1 cellular context compared by ENCODE assay signal in genomic region chr11:72712168-72712721, GRCh38.
TF ChIP-seq lines count a peak whose summit lies in the region.

No MANE protein-coding gene starts in this region.

TF ChIP-seq in GM23338, 12 proteins besides CTCF, POLR2A, EP300 and RAD21 (continued from another document):
- TF ChIP-seq REST (IDR thresholded peaks at IDR 0.05; ENCODE audit: unreplicated experiment) (no peak), CREB1 (CRISPR knock-in tag; IDR thresholded peaks at IDR 0.05; ENCODE audit: low read depth) (no peak)
